In the genomic region with DNA sequence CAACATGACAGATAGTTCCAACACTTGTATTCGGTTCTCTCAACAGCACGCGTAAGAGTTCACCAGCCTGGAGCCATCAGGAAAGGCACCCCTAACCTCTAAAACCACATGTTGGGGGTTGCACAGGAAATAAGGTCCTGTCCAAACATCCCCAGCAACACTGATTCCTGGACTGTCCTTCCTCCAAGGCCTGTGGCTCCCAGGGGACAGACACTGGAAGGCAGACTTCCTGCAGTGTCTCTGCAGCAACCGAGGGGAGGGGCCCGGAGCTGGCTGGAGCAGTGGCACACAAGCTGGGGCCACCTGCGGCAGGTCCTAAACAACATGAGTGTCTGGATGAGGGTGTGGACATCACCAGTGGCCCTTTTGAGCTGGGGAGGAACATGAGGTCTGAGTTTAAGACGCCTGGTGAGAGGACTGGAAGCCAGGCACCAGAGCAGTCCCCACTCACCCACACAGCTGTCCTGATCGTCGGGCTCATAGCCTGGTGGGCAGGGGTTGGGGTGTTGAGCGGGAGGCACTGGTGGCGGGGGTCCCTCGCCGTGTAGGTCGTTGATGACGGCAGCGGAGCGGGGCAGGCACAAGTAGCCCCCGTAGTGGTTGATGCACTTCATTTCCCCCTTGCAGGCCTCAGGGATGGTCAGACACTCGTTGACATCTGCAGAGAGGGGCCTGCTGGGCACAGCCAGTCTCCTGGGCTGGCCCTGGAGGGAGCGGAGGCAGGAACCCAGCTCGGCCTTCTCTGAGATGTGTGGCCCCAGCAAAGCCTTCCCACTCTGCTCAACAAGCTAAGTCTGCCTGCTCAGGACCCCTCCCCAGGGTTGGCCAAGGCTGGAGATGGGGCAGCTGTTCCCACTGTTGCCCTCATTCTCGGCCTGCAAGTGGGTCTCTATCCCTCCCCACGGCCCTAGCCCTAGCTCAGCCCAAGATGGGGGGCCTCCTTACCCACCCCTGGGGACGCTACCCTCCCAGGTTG, we compare ENCODE assay signal across 7 cellular contexts. TPM values are rescaled to one million over a fixed set of nuclear protein-coding genes. Genes with fewer than 3 reads are reported as not detected.
DNase-seq lines count a peak whose midpoint lies in the region; TF ChIP-seq lines count a peak whose summit lies in the region.
"Had no signal": no experiment of that assay in that cellular context is flagged by ENCODE, and none has a peak within 500 bp of the region (broad histone marks: within the 10 kb centered on the region; RNA-seq: fewer than 3 reads in every experiment).

No MANE protein-coding gene starts in this region.

- peak overlapping the region; percentile 26 to 51 for H3K4me3 Mint-ChIP-seq in CD14-positive monocyte

- H2BK5ac ChIP-seq in mesenchymal stem cell (ENCODE audit: low read depth, low read length, poor library complexity, severe bottlenecking) = no peak overlapping the region

- peak overlapping the region; percentile 68 for H3K4me3 ChIP-seq in SJSA1
- H3K4me3 ChIP-seq in mesenchymal stem cell (ENCODE audit: insufficient read depth in 1 of 2, low read depth in 1 of 2, low read length in 2 of 2) = peak overlapping the region; percentile 87 to 88

- no peak overlapping the region for H3K14ac ChIP-seq in mesenchymal stem cell (ENCODE audit: low read length in 2 of 2)

- H3K27me3 ChIP-seq in SJSA1 (replicated peaks) = no peaks in the 10 kb centered on the region
- H3K27me3 ChIP-seq in mesenchymal stem cell (ENCODE audit: control insufficient read depth in 1 of 2, insufficient read depth in 1 of 2, low read length in 2 of 2) = no peaks in the 10 kb centered on the region

- H3K27me3 Mint-ChIP-seq in CD14-positive monocyte (ENCODE audit: low read depth in 3 of 3) = peaks cover 6 to 32% (median 29%) of the 10 kb centered on the region in 3 donors

- peaks cover 9 to 15% of the 10 kb centered on the region in 2 donors for H3K36me3 Mint-ChIP-seq in CD14-positive monocyte

- no peak overlapping the region for H3K23ac ChIP-seq in mesenchymal stem cell (ENCODE audit: low read length in 2 of 2)

- H3K36me3 ChIP-seq in SJSA1 (peaks cover 65% of the 10 kb centered on the region), mesenchymal stem cell (ENCODE audit: control insufficient read depth in 1 of 2, insufficient read depth in 2 of 2, low read depth in 1 of 2, low read length in 2 of 2) (peaks cover 47 to 52% of the 10 kb centered on the region in 2 experiments)

- H3K27ac Mint-ChIP-seq in CD14-positive monocyte = peak overlapping the region in 2 of 7 donors; percentile 37 to 73

- H3K9me3 ChIP-seq in SJSA1 (replicated peaks) = 0 out of 2 replicates have a peak, but pooled peaks cover 3% of the 10 kb centered on the region
- no peaks in the 10 kb centered on the region for H3K9me3 ChIP-seq in mesenchymal stem cell (ENCODE audit: control insufficient read depth, low read length)

- peaks cover 12% of the 10 kb centered on the region for H3K79me1 ChIP-seq in mesenchymal stem cell (replicated peaks; ENCODE audit: low read length, poor library complexity, severe bottlenecking)

- intact Hi-C loops in CD14-positive monocyte (cut with micrococcal nuclease) = no loop called here

- peak overlapping the region; percentile 37 for H2BK15ac ChIP-seq in mesenchymal stem cell (ENCODE audit: low read depth, poor library complexity, severe bottlenecking)

- peak overlapping the region; percentile 49 to 90 for H3K18ac ChIP-seq in mesenchymal stem cell (ENCODE audit: low read depth in 1 of 2, low read length in 2 of 2)

- H3K4me2 ChIP-seq in mesenchymal stem cell (ENCODE audit: low read length, poor library complexity, severe bottlenecking) = peak overlapping the region; percentile 87

- H2BK120ac ChIP-seq in mesenchymal stem cell (ENCODE audit: low read depth, low read length) = no peak overlapping the region

- peaks cover 34% of the 10 kb centered on the region for H3K4me1 Mint-ChIP-seq in CD14-positive monocyte

- peak overlapping the region; percentile 83 to 91 for H3K4ac ChIP-seq in mesenchymal stem cell (ENCODE audit: low read depth in 1 of 2, low read length in 2 of 2)

- peak overlapping the region; percentile 93 for H4K91ac ChIP-seq in mesenchymal stem cell (ENCODE audit: low read length)

- H4K8ac ChIP-seq in mesenchymal stem cell (ENCODE audit: low read length) = peak overlapping the region; percentile 73

- H2AK5ac ChIP-seq in mesenchymal stem cell (ENCODE audit: low read length, severe bottlenecking) = peak overlapping the region; percentile 85

- H3K9ac ChIP-seq in mesenchymal stem cell (ENCODE audit: low read length) = peak overlapping the region; percentile 94

- no peak for DNase-seq in CD14-positive monocyte (ENCODE audit: low spot score)
- peak; percentile 26 to 59 for DNase-seq in SJSA1 (ENCODE audit: low read depth in 1 of 2, low spot score in 2 of 2)
- DNase-seq in mesenchymal stem cell = peak; percentile 69
- DNase-seq in RKO (ENCODE audit: low spot score) = no peak
- DNase-seq in NCI-H1048 (lab: John Stamatoyannopoulos, UW) = no peak
- DNase-seq in NOMO-1 treated with dmso at 0.1 percent for 144 hours (lab: John Stamatoyannopoulos, UW; ENCODE audit: unreplicated experiment) = no peak

- peaks cover 0 to 4% (median 0%) of the 10 kb centered on the region in 7 donors for H3K9me3 Mint-ChIP-seq in CD14-positive monocyte

- peak overlapping the region; percentile 44 to 46 for H2BK12ac ChIP-seq in mesenchymal stem cell (ENCODE audit: low read length in 2 of 2)

- H3K27ac ChIP-seq in SJSA1 (peak overlapping the region; percentile 57; the same call in 1 of the 2 replicates), mesenchymal stem cell (ENCODE audit: low read length, poor library complexity, severe bottlenecking) (peak overlapping the region; percentile 84)

- 66% methylated on average over 24 of the region's 24 CpGs for WGBS in mesenchymal stem cell

- H3K4me1 ChIP-seq in SJSA1 (replicated peaks) = peaks cover 35% of the 10 kb centered on the region
- peaks cover 35% of the 10 kb centered on the region for H3K4me1 ChIP-seq in mesenchymal stem cell (ENCODE audit: control insufficient read depth, insufficient read depth, low read depth, low read length)

- no peak overlapping the region for H2AFZ ChIP-seq in mesenchymal stem cell (ENCODE audit: low read depth, low read length)

- no peak for TF ChIP-seq CTCF in CD14-positive monocyte (IDR thresholded peaks at IDR 0.05)

RNA-seq across cellular contexts. Expression of a gene that starts 1.6 kb away (rescaled TPM):
- polyA plus RNA-seq in CD14-positive monocyte = under 1 TPM in 1 of 2 donors, not detected in 1; 0.44 TPM
- total RNA-seq in SJSA1 (2014; rRNA removed; shearing (Covaris generic)) = 120 and 194 TPM in 2 replicates
- 306 TPM for polyA plus RNA-seq in mesenchymal stem cell (2013, experiment 1 of 2)
- polyA plus RNA-seq in mesenchymal stem cell (2013, experiment 2 of 2) = 314 TPM

RNA-seq across cellular contexts. Expression of a gene that starts 8.6 kb away (rescaled TPM):
- 1 to 10 TPM in 1 of 2 donors, under 1 TPM in 1; 0.78 to 1.3 TPM for polyA plus RNA-seq in CD14-positive monocyte
- total RNA-seq in SJSA1 (2014; rRNA removed; shearing (Covaris generic)) = 1.9 TPM in 1 of 2 replicates, not detected in the other
- 0.11 TPM for polyA plus RNA-seq in mesenchymal stem cell (2013, experiment 1 of 2)
- not detected for polyA plus RNA-seq in mesenchymal stem cell (2013, experiment 2 of 2)
- total RNA-seq: renal cortical epithelial cell had no signal

RNA-seq across cellular contexts. Expression of a gene that starts 10.8 kb away (rescaled TPM):
- 10 to 100 TPM; 15.0 to 16.4 TPM for polyA plus RNA-seq in CD14-positive monocyte
- total RNA-seq in SJSA1 (2014; rRNA removed; shearing (Covaris generic)) = 121 and 130 TPM in 2 replicates
- polyA plus RNA-seq in mesenchymal stem cell (2013, experiment 1 of 2) = 36.8 TPM
- 36.2 TPM for polyA plus RNA-seq in mesenchymal stem cell (2013, experiment 2 of 2)

RNA-seq across cellular contexts. Expression of a gene that starts 13.0 kb away (rescaled TPM):
- polyA plus RNA-seq in CD14-positive monocyte = 1,000 to 10,000 TPM; 1,889 to 2,233 TPM
- total RNA-seq in SJSA1 (2014; rRNA removed; shearing (Covaris generic)) = 4,273 and 4,722 TPM in 2 replicates
- polyA plus RNA-seq in mesenchymal stem cell (2013, experiment 1 of 2) = 1,234 TPM
- polyA plus RNA-seq in mesenchymal stem cell (2013, experiment 2 of 2) = 1,236 TPM

RNA-seq across cellular contexts. Expression of a gene that starts 17.3 kb away (rescaled TPM):
- 100 to 1,000 TPM; 101 to 109 TPM for polyA plus RNA-seq in CD14-positive monocyte
- total RNA-seq in SJSA1 (2014; rRNA removed; shearing (Covaris generic)) = 295 and 309 TPM in 2 replicates
- polyA plus RNA-seq in mesenchymal stem cell (2013, experiment 1 of 2) = 105 TPM
- polyA plus RNA-seq in mesenchymal stem cell (2013, experiment 2 of 2) = 106 TPM

Comparison
In these comparisons a context has a peak if more than half of its experiments do, and no peak if none do; other contexts are left out.
1. DNase-seq: peak in SJSA1 (2 of 2) and mesenchymal stem cell (single experiment); none in CD14-positive monocyte (single experiment), RKO (single experiment), NCI-H1048 (single experiment) and NOMO-1 treated with dmso at 0.1 percent for 144 hours (single experiment).